Comparison of ENCODE assay signal across 19 cellular contexts in genomic region chr4:20444599-20445337, GRCh38.
"Had no signal": no experiment of that assay in that cellular context is flagged by ENCODE, and none has a peak within 500 bp of the region (broad histone marks: within the 10 kb centered on the region; RNA-seq: fewer than 3 reads in every experiment).

No MANE protein-coding gene starts in this region.

- H3K4me3 ChIP-seq: coronary artery, esophagus squamous epithelium, mucosa of descending colon, ovary, psoas muscle, tibial artery had no signal

- H3K27ac ChIP-seq: coronary artery, ovary, psoas muscle, tibial artery had no signal

- DNase-seq: activated CD8-positive, alpha-beta memory T cell treated with anti-CD3 and anti-CD28 coated beads for 24 hours; activated CD8-positive, alpha-beta memory T cell treated with anti-CD3 and anti-CD28 coated beads, Interleukin-2, amount 50 U/mL, for 4 hours; activated naive CD4-positive, alpha-beta T cell; activated T-cell treated with anti-CD3 and anti-CD28 coated beads, Interleukin-2, amount 50 U/mL, for 24 hours; amniotic stem cell; cerebellar nuclear complex; esophagus squamous epithelium; foreskin fibroblast; hippocampal formation; mucosa of descending colon; naive thymus-derived CD4-positive, alpha-beta T cell; ovary; psoas muscle; right cardiac atrium; stimulated activated CD4-positive, alpha-beta T cell treated with anti-CD3 and anti-CD28 coated beads, Interleukin-1b, Interleukin-23, amount 100 ng/mL, for 48 hours; stimulated activated naive CD8-positive, alpha-beta T cell treated with anti-CD3 and anti-CD28 coated beads, Interleukin-15, amount 100 ng/mL, for 72 hours; T-helper 1 cell; tibial artery had no signal

- H3K9me3 ChIP-seq: esophagus squamous epithelium, mucosa of descending colon, ovary, psoas muscle, tibial artery had no signal

- H3K27me3 ChIP-seq: esophagus squamous epithelium, ovary, tibial artery had no signal

- H3K4me1 ChIP-seq: psoas muscle, tibial artery had no signal

- H3K36me3 ChIP-seq: esophagus squamous epithelium, ovary, tibial artery had no signal
